ENCODE assay signal across 9 cellular contexts in the genomic region with DNA sequence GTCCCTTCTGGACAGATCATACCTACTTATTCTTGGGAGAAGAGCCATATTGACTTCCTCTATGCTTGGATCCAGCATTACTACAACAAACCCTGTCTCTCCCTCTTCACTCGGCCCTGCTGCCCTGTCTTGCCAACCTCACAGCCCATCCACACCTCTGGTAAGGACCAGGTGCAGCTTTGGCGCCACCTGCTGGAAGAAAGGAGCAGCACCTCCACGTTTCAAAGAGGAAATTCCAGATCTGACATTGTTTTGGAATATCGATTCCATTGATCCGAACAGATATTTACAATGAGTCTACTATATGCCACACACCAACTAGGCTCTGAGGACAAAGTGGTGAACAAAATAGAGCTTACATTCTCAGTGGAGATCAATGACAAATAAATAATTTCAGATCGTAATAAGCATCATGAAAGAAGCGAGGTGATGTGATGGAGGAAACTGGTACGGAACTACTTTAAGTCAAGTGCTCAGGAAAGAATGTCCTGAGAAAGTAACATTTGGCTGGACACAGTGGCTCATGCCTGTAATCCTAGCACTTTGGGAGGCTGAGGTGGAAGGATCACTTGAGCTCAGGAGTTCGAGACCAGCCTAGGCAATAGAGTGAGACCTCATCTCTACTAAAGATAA. TPM values are rescaled to one million over a fixed set of nuclear protein-coding genes. Genes with fewer than 3 reads are reported as not detected.
DNase-seq lines count a peak whose midpoint lies in the region; ATAC-seq, FAIRE-seq and TF ChIP-seq lines count a peak whose summit lies in the region.
"Had no signal": no experiment of that assay in that cellular context is flagged by ENCODE, and none has a peak within 500 bp of the region (broad histone marks: within the 10 kb centered on the region; RNA-seq: fewer than 3 reads in every experiment).

No MANE protein-coding gene starts in this region.

- no peaks in the 10 kb centered on the region for H3K9me3 Mint-ChIP-seq in osteocyte (ENCODE audit: unreplicated experiment)

- intact Hi-C loops in tibial artery (cut with DNase I; ENCODE audit: low total_unique reads): loop anchor here (2.0 kb wide), 1 partner anchor 155 kb away; no protein-coding TSS in a partner anchor

- H3K9me3 ChIP-seq in RWPE2 (ENCODE audit: severe bottlenecking) (no peaks in the 10 kb centered on the region), tibial artery (no peaks in the 10 kb centered on the region)

- H3K4me1 ChIP-seq in RWPE2 (ENCODE audit: insufficient read depth, poor library complexity, severe bottlenecking): peaks cover 35% of the 10 kb centered on the region
- H3K4me1 ChIP-seq in tibial artery: no peaks in the 10 kb centered on the region

- no peaks in the 10 kb centered on the region for H3K36me3 Mint-ChIP-seq in osteocyte (ENCODE audit: unreplicated experiment)

- H3K4me1 Mint-ChIP-seq in osteocyte (ENCODE audit: unreplicated experiment): peaks cover 2% of the 10 kb centered on the region

- TF ChIP-seq CTCF in LNCaP clone FGC (IDR thresholded peaks at IDR 0.05; ENCODE audit: control insufficient read depth, extremely low read depth, insufficient read depth) (peak; percentile 96), RWPE2 (IDR thresholded peaks at IDR 0.05; ENCODE audit: poor library complexity, severe bottlenecking) (peak; percentile 98), osteocyte (IDR thresholded peaks at IDR 0.05) (peak; percentile 97), tibial artery (IDR thresholded peaks at IDR 0.05) (peak; percentile 94 to 96)

- H3K4me3 ChIP-seq in LNCaP clone FGC (ENCODE audit: low read depth, low read length) (no peak overlapping the region), RWPE2 (ENCODE audit: severe bottlenecking) (no peak overlapping the region), tibial artery (no peak overlapping the region)

- ATAC-seq in RWPE2 (ENCODE audit: low read depth) (peak; percentile 40), HG02840 (IDR thresholded peaks at IDR 0.05; ENCODE audit: low FRiP score, unreplicated experiment) (no peak)

- H3K36me3 ChIP-seq in RWPE2 (ENCODE audit: low read depth) (peaks cover 23% of the 10 kb centered on the region), tibial artery (peaks cover 0 to 10% (median 0%) of the 10 kb centered on the region in 3 donors)

- no peak for FAIRE-seq in frontal cortex (lab: Jason Lieb, UNC)
- FAIRE-seq: colon had no signal

- no peak overlapping the region for H3K27ac Mint-ChIP-seq in osteocyte (ENCODE audit: unreplicated experiment)

- H3K27me3 ChIP-seq in RWPE2 (ENCODE audit: insufficient read depth, poor library complexity, severe bottlenecking) (no peaks in the 10 kb centered on the region), tibial artery (peaks cover 0 to 4% of the 10 kb centered on the region in 2 donors)

- H3K27me3 Mint-ChIP-seq in osteocyte (ENCODE audit: unreplicated experiment): no peaks in the 10 kb centered on the region

- H3K4me3 Mint-ChIP-seq in osteocyte (ENCODE audit: unreplicated experiment): no peak overlapping the region

- peak; percentile 64 for DNase-seq in DMS53 treated with DMSO at 0.1 percent for 48 hours (lab: John Stamatoyannopoulos, UW; ENCODE audit: unreplicated experiment)
- peak; percentile 41 for DNase-seq in LNCaP clone FGC (ENCODE audit: low read depth)
- peak; percentile 75 for DNase-seq in RWPE2 (ENCODE audit: low spot score)
- DNase-seq in activated T-helper 9 cell treated with anti-CD3 and anti-CD28 coated beads, Interleukin-2, amount 50 U/mL, for 16 hours (ENCODE audit: low read depth): peak; percentile 60
- DNase-seq in frontal cortex (ENCODE audit: low spot score in 2 of 2): peak; percentile 55 to 78
- DNase-seq in osteocyte (ENCODE audit: extremely low spot score, unreplicated experiment): peak; percentile 89
- DNase-seq in tibial artery: peak; percentile 70 to 78

- H3K27ac ChIP-seq in RWPE2 (ENCODE audit: poor library complexity, severe bottlenecking): no peak overlapping the region
- H3K27ac ChIP-seq in tibial artery: no peak overlapping the region

RNA-seq across cellular contexts. Expression of gene MFSD2A, which starts 18.7 kb away (rescaled TPM):
- total RNA-seq in frontal cortex (15.5 TPM), osteocyte (0.60 and 0.81 TPM in 2 replicates)
